Comparison of ENCODE assay signal across 18 cellular contexts in the genomic region with DNA sequence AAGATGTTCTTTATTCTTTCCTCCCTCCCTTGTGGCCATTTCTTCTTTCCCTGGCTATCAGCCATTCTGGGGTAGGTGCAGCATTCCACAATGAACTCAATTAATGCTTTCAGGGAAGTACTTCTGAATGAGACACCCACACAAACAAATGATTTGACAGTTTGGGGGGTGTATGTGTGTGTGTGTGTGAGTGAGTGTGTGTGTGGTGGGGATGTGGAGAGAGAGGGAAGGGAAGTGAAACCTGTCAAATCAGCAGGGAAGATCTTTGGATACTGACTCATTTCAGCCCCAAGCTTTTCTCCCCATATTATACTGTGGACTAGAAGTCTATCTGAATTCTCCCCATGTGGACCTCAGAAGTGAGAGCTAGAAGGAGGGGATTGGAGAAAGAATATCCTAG.
DNase-seq lines count a peak whose midpoint lies in the region; ATAC-seq and TF ChIP-seq lines count a peak whose summit lies in the region.
"Had no signal": no experiment of that assay in that cellular context is flagged by ENCODE, and none has a peak within 500 bp of the region (broad histone marks: within the 10 kb centered on the region; RNA-seq: fewer than 3 reads in every experiment).

No MANE protein-coding gene starts in this region.

- H3K27ac ChIP-seq in heart left ventricle (no peak overlapping the region), left ventricle myocardium inferior (replicated peaks) (no peak overlapping the region), upper lobe of right lung (no peak overlapping the region)
- H3K27ac ChIP-seq: A549, epithelial cell of prostate had no signal

- H3K27me3 ChIP-seq in heart left ventricle (no peaks in the 10 kb centered on the region), left ventricle myocardium inferior (ENCODE audit: low read depth) (no peaks in the 10 kb centered on the region), upper lobe of right lung (no peaks in the 10 kb centered on the region)

- TF ChIP-seq CTCF in heart left ventricle (IDR thresholded peaks at IDR 0.05) (no peak), left ventricle myocardium inferior (IDR thresholded peaks at IDR 0.05; ENCODE audit: borderline replicate concordance) (no peak), upper lobe of right lung (IDR thresholded peaks at IDR 0.05) (no peak)

- intact Hi-C loops in heart left ventricle (cut with DNase I) (no loop called here), left ventricle myocardium inferior (cut with micrococcal nuclease) (no loop called here), upper lobe of right lung (cut with DNase I) (no loop called here)

- ATAC-seq in heart left ventricle (peak in 3 of 4 donors; percentile 31 to 56 (median 35)), upper lobe of right lung (peak; percentile 86), GM21390 (IDR thresholded peaks at IDR 0.05; ENCODE audit: unreplicated experiment) (no peak)
- ATAC-seq: A549; activated CD4-positive, CD25-positive, alpha-beta regulatory T cell treated with anti-CD3 and anti-CD28 coated beads, Interleukin-2, amount 50 U/mL, for 24 hours; T-cell had no signal

- in situ Hi-C loops in SK-MEL-5 (cut with HindIII; ENCODE audit: low pct_unique_long_range_greater_than_20kb, low sequenced_read_pairs), result no loop called here

- peaks cover 0 to 68% (median 17%) of the 10 kb centered on the region in 9 donors for H3K36me3 ChIP-seq in heart left ventricle
- H3K36me3 ChIP-seq in left ventricle myocardium inferior, result peaks cover 15% of the 10 kb centered on the region
- H3K36me3 ChIP-seq in upper lobe of right lung, result peaks cover 40% of the 10 kb centered on the region

- H3K4me3 ChIP-seq in heart left ventricle, result no peak overlapping the region
- H3K4me3 ChIP-seq in left ventricle myocardium inferior, result no peak overlapping the region
- no peak overlapping the region for H3K4me3 ChIP-seq in upper lobe of right lung
- H3K4me3 ChIP-seq: A549 had no signal

- DNase-seq in heart left ventricle (peak in 2 of 5 donors; percentile 42 to 44), left ventricle myocardium inferior (no peak), SK-MEL-5 (ENCODE audit: low read depth, low spot score) (peak; percentile 36), kidney tubule cell (ENCODE audit: low spot score) (peak; percentile 34), upper lobe of right lung (no peak), activated T-cell treated with anti-CD3 and anti-CD28 coated beads for 4 hours (no peak)
- DNase-seq in stimulated activated CD4-positive, alpha-beta T cell treated with anti-CD3 and anti-CD28 coated beads, Interleukin-2, amount 100 ng/mL, for 48 hours, result no peak
- DNase-seq: activated CD8-positive, alpha-beta memory T cell treated with anti-CD3 and anti-CD28 coated beads, Interleukin-2, amount 50 U/mL, for 4 hours; GF-D8; kidney glomerular epithelial cell; naive B cell; NCI-H1092; stimulated activated CD4-positive, alpha-beta T cell treated with anti-CD3 and anti-CD28 coated beads, Interleukin-4, amount 100 ng/mL, for 4 hours; T-cell had no signal

- TF ChIP-seq POLR2A in heart left ventricle (IDR thresholded peaks at IDR 0.05), result no peak

- H3K4me1 ChIP-seq in heart left ventricle, result peaks cover 0 to 16% (median 4%) of the 10 kb centered on the region in 12 donors
- H3K4me1 ChIP-seq in left ventricle myocardium inferior, result peaks cover 4% of the 10 kb centered on the region
- no peaks in the 10 kb centered on the region for H3K4me1 ChIP-seq in upper lobe of right lung
- H3K4me1 ChIP-seq: A549 had no signal

- H3K9me3 ChIP-seq in heart left ventricle (no peaks in the 10 kb centered on the region), left ventricle myocardium inferior (replicated peaks) (no peaks in the 10 kb centered on the region), upper lobe of right lung (no peaks in the 10 kb centered on the region)
- H3K9me3 ChIP-seq: A549 had no signal

Comparison
In these comparisons a context has a peak if more than half of its experiments do, and no peak if none do; other contexts are left out.
1. DNase-seq: peak in SK-MEL-5 (single experiment) and kidney tubule cell (single experiment); none in left ventricle myocardium inferior (single experiment), upper lobe of right lung (single experiment), activated T-cell treated with anti-CD3 and anti-CD28 coated beads for 4 hours (single experiment) and stimulated activated CD4-positive, alpha-beta T cell treated with anti-CD3 and anti-CD28 coated beads, Interleukin-2, amount 100 ng/mL, for 48 hours (0 of 2).